Comparison of ENCODE assay signal across 8 cellular contexts in genomic region chr2:99066602-99067001, GRCh38.
A peak's percentile ranks its signal among the peaks of the same experiment; 100 is the strongest.
DNase-seq lines count a peak whose midpoint lies in the region; ATAC-seq and TF ChIP-seq lines count a peak whose summit lies in the region.

No MANE protein-coding gene starts in this region.

- H3K27ac ChIP-seq in body of pancreas (peak overlapping the region; percentile 33 to 51 (median 37)), left lung (peak overlapping the region; percentile 8 to 58)

- H3K4me1 ChIP-seq in body of pancreas (peaks cover 6% of the 10 kb centered on the region), left lung (peaks cover 3 to 13% of the 10 kb centered on the region in 2 donors)

- TF ChIP-seq POLR2A in body of pancreas (IDR thresholded peaks at IDR 0.05): no peak

- no peak overlapping the region for H3K4me3 ChIP-seq in body of pancreas
- H3K4me3 ChIP-seq in left lung: no peak overlapping the region

- TF ChIP-seq CTCF in body of pancreas (IDR thresholded peaks at IDR 0.05) (peak in 3 of 7 experiments; percentile 15 to 49 (median 41)), left lung (IDR thresholded peaks at IDR 0.05) (peak; percentile 26 to 28)

- WGBS in body of pancreas, 2 donors: 45 to 53% methylated on average over 3 of the region's 3 CpGs

- H3K9me3 ChIP-seq in body of pancreas (no peaks in the 10 kb centered on the region), left lung (no peaks in the 10 kb centered on the region)

- intact Hi-C loops in body of pancreas (cut with DNase I): loop anchor here (10.0 kb wide), 1 partner anchor 422 kb away; no protein-coding TSS in a partner anchor
- intact Hi-C loops in left lung (cut with DNase I): no loop called here

- peak; percentile 95 for ATAC-seq in GM19468 (IDR thresholded peaks at IDR 0.05; ENCODE audit: extremely low read depth, unreplicated experiment)
- ATAC-seq in HG03442 (IDR thresholded peaks at IDR 0.05; ENCODE audit: unreplicated experiment): peak; percentile 96
- ATAC-seq in body of pancreas: peak; percentile 40
- peak; percentile 98 for ATAC-seq in left lung

- DNase-seq in NCI-H2171 treated with DMSO at 0.1 percent for 48 hours (lab: John Stamatoyannopoulos, UW) (peak; percentile 54), NCI-H2171 (lab: John Stamatoyannopoulos, UW) (no peak), NOMO-1 (lab: John Stamatoyannopoulos, UW; ENCODE audit: unreplicated experiment in 2 of 2) (peak; percentile 36 to 73), body of pancreas (peak in 3 of 4 donors; percentile 22 to 40 (median 31)), left lung (no peak)
- no peak for DNase-seq in activated effector memory CD4-positive, alpha-beta T cell treated with Interleukin-2 at 50 U/mL for 16 hours

- H3K36me3 ChIP-seq in body of pancreas (replicated peaks in 1 of 2; ENCODE audit: insufficient read depth in 1 of 2, low read depth in 2 of 2): no peaks in the 10 kb centered on the region
- H3K36me3 ChIP-seq in left lung: no peaks in the 10 kb centered on the region

- H3K27me3 ChIP-seq in body of pancreas: no peaks in the 10 kb centered on the region
- no peaks in the 10 kb centered on the region for H3K27me3 ChIP-seq in left lung

Comparison
In these comparisons a context has a peak if more than half of its experiments do, and no peak if none do; other contexts are left out.
1. DNase-seq: peak in NCI-H2171 treated with DMSO at 0.1 percent for 48 hours (single experiment), NOMO-1 (2 of 2) and body of pancreas (3 of 4); none in NCI-H2171 (single experiment), left lung (0 of 2) and activated effector memory CD4-positive, alpha-beta T cell treated with Interleukin-2 at 50 U/mL for 16 hours (single experiment).
2. ATAC-seq: peak in every context shown above with its lines; median percentile 98 in left lung; 96 in HG03442; 95 in GM19468; 40 in body of pancreas.